In genomic region chr15:49379996-49380395, GRCh38 we compare ENCODE assay signal across 33 cellular contexts. TPM values are rescaled to one million over a fixed set of nuclear protein-coding genes. Genes with fewer than 3 reads are reported as not detected.
DNase-seq lines count a peak whose midpoint lies in the region; ATAC-seq and TF ChIP-seq lines count a peak whose summit lies in the region.
"Had no signal": no experiment of that assay in that cellular context is flagged by ENCODE, and none has a peak within 500 bp of the region (broad histone marks: within the 10 kb centered on the region; RNA-seq: fewer than 3 reads in every experiment).

No MANE protein-coding gene starts in this region.

- H3K9ac ChIP-seq in mesendoderm (ENCODE audit: low read length), result no peak overlapping the region
- H3K9ac ChIP-seq: SK-N-SH had no signal

- H3K27me3 ChIP-seq in GM23338 (ENCODE audit: insufficient read depth) (no peaks in the 10 kb centered on the region), mesendoderm (ENCODE audit: insufficient read depth, low read length, poor library complexity) (no peaks in the 10 kb centered on the region)
- H3K27me3 ChIP-seq: brain microvascular endothelial cell, neutrophil, right lobe of liver, uterus had no signal

- DNase-seq in GM23338 (ENCODE audit: low spot score) (peak; percentile 18), MV-4-11 (lab: John Stamatoyannopoulos, UW) (peak; percentile 91), SKM-1 (lab: John Stamatoyannopoulos, UW; ENCODE audit: unreplicated experiment) (peak; percentile 63), mesendoderm (no peak), DMS 273 (lab: John Stamatoyannopoulos, UW; ENCODE audit: unreplicated experiment) (no peak), foreskin melanocyte (no peak)
- DNase-seq in activated CD8-positive, alpha-beta T cell treated with anti-CD3 and anti-CD28 coated beads, Interleukin-2, amount 10 ng/mL, durations not matched to agents 7 days and 5 days, result no peak
- DNase-seq: activated CD4-positive, alpha-beta T cell treated with anti-CD3 and anti-CD28 coated beads for 36 hours; activated CD8-positive, alpha-beta memory T cell treated with anti-CD3 and anti-CD28 coated beads for 24 hours; activated naive CD4-positive, alpha-beta T cell treated with anti-CD3 and anti-CD28 coated beads, Interleukin-2, amount 50 U/mL, for 16 hours; activated T-cell treated with anti-CD3 and anti-CD28 coated beads for 4 hours; brain microvascular endothelial cell; CD4-positive, alpha-beta memory T cell; cerebellar nuclear complex; dermis blood vessel endothelial cell; endodermal cell; left ventricle myocardium superior; NCI-H1105; NCI-H2029; NCI-H526; right lobe of liver; SK-N-SH; stimulated activated naive CD8-positive, alpha-beta T cell treated with anti-CD3 and anti-CD28 coated beads, Interleukin-15, amount 100 ng/mL, for 72 hours; uterus had no signal

- peaks cover 21% of the 10 kb centered on the region for H3K4me1 Mint-ChIP-seq in GM23338
- no peaks in the 10 kb centered on the region for H3K4me1 Mint-ChIP-seq in activated CD8-positive, alpha-beta T cell treated with anti-CD3 and anti-CD28 coated beads, Interleukin-2, amount 10 ng/mL, durations not matched to agents 7 days and 5 days (ENCODE audit: low read depth)
- H3K4me1 Mint-ChIP-seq: activated CD4-positive, alpha-beta T cell treated with anti-CD3 and anti-CD28 coated beads for 36 hours; CD4-positive, alpha-beta memory T cell; stimulated activated naive CD8-positive, alpha-beta T cell treated with anti-CD3 and anti-CD28 coated beads, Interleukin-15, amount 100 ng/mL, for 72 hours had no signal

- H3K4me3 ChIP-seq in GM23338, result no peak overlapping the region
- H3K4me3 ChIP-seq in mesendoderm (ENCODE audit: low read length), result no peak overlapping the region
- H3K4me3 ChIP-seq: right lobe of liver, thoracic aorta, uterus had no signal

- H3K4me3 Mint-ChIP-seq in GM23338, result no peak overlapping the region
- no peak overlapping the region for H3K4me3 Mint-ChIP-seq in activated CD8-positive, alpha-beta T cell treated with anti-CD3 and anti-CD28 coated beads, Interleukin-2, amount 10 ng/mL, durations not matched to agents 7 days and 5 days
- H3K4me3 Mint-ChIP-seq: activated CD4-positive, alpha-beta T cell treated with anti-CD3 and anti-CD28 coated beads for 36 hours; CD4-positive, alpha-beta memory T cell; endodermal cell; stimulated activated naive CD8-positive, alpha-beta T cell treated with anti-CD3 and anti-CD28 coated beads, Interleukin-15, amount 100 ng/mL, for 72 hours; T-helper 2 cell treated with Interferon-gamma antibody and Interleukin-4, amounts not matched to agents 5 μg/mL and 100 μg/mL, for 36 hours had no signal

- H4K20me1 ChIP-seq in GM23338 (replicated peaks; ENCODE audit: insufficient read depth), result no peaks in the 10 kb centered on the region

- H2AFZ ChIP-seq in GM23338, result no peak overlapping the region

- H3K36me3 ChIP-seq in GM23338 (ENCODE audit: insufficient read depth) (no peaks in the 10 kb centered on the region), mesendoderm (ENCODE audit: control insufficient read depth, insufficient read depth, low read length) (no peaks in the 10 kb centered on the region)
- H3K36me3 ChIP-seq: brain microvascular endothelial cell, neutrophil, right lobe of liver, uterus had no signal

- H3K4me2 ChIP-seq in GM23338 (no peak overlapping the region), mesendoderm (ENCODE audit: low read length) (no peak overlapping the region)
- H3K4me2 ChIP-seq: SK-N-SH had no signal

- H4K8ac ChIP-seq in mesendoderm (ENCODE audit: low read depth, low read length), result no peak overlapping the region

- no peak overlapping the region for H3K23ac ChIP-seq in mesendoderm (ENCODE audit: low read length)

- H3K79me2 ChIP-seq in GM23338 (replicated peaks; ENCODE audit: insufficient read depth) (no peaks in the 10 kb centered on the region), mesendoderm (ENCODE audit: control insufficient read depth, insufficient read depth, low read length) (no peaks in the 10 kb centered on the region)

- H3K27ac ChIP-seq in GM23338 (ENCODE audit: low read depth) (no peak overlapping the region), mesendoderm (ENCODE audit: low read depth, low read length) (no peak overlapping the region)
- H3K27ac ChIP-seq: brain microvascular endothelial cell, neutrophil, right lobe of liver, thoracic aorta, uterus had no signal

- H4K5ac ChIP-seq in mesendoderm (ENCODE audit: low read length), result no peak overlapping the region

- H2BK5ac ChIP-seq in mesendoderm (ENCODE audit: low read length), result no peak overlapping the region

- H3K4ac ChIP-seq in mesendoderm (ENCODE audit: low read depth, low read length), result peak overlapping the region; percentile 63

- ATAC-seq in GM23338, result peak; percentile 68
- no peak for ATAC-seq in GM19467 (IDR thresholded peaks at IDR 0.05; ENCODE audit: unreplicated experiment)
- no peak for ATAC-seq in activated CD8-positive, alpha-beta T cell treated with anti-CD3 and anti-CD28 coated beads, Interleukin-2, amount 10 ng/mL, durations not matched to agents 7 days and 5 days
- ATAC-seq: activated CD4-positive, alpha-beta T cell treated with anti-CD3 and anti-CD28 coated beads for 36 hours; HCT116; left ventricle myocardium superior; right lobe of liver; stimulated activated naive CD8-positive, alpha-beta T cell treated with anti-CD3 and anti-CD28 coated beads, Interleukin-15, amount 100 ng/mL, for 72 hours had no signal

- no peak overlapping the region for H2AK5ac ChIP-seq in mesendoderm (ENCODE audit: low read length)

- H3K4me1 ChIP-seq in GM23338 (ENCODE audit: insufficient read depth) (peaks cover 19% of the 10 kb centered on the region), mesendoderm (ENCODE audit: control insufficient read depth, low read depth, low read length) (no peaks in the 10 kb centered on the region)
- H3K4me1 ChIP-seq: right lobe of liver, uterus had no signal

- POLR2A ChIA-PET in activated CD8-positive, alpha-beta T cell treated with anti-CD3 and anti-CD28 coated beads, Interleukin-2, amount 10 ng/mL, durations not matched to agents 7 days and 5 days (lab: Charles Lee), result no interaction called here

- peak overlapping the region; percentile 6 for H3K56ac ChIP-seq in mesendoderm (ENCODE audit: low read length)

- H3K18ac ChIP-seq in mesendoderm (ENCODE audit: low read length), result no peak overlapping the region

- CTCF ChIA-PET in activated CD8-positive, alpha-beta T cell treated with anti-CD3 and anti-CD28 coated beads, Interleukin-2, amount 10 ng/mL, durations not matched to agents 7 days and 5 days (lab: Charles Lee), result no interaction called here

- no peak overlapping the region for H2BK120ac ChIP-seq in mesendoderm (ENCODE audit: low read depth, low read length)

- no peaks in the 10 kb centered on the region for H3K9me3 Mint-ChIP-seq in GM23338
- H3K9me3 Mint-ChIP-seq in activated CD8-positive, alpha-beta T cell treated with anti-CD3 and anti-CD28 coated beads, Interleukin-2, amount 10 ng/mL, durations not matched to agents 7 days and 5 days (ENCODE audit: insufficient read depth), result no peaks in the 10 kb centered on the region
- H3K9me3 Mint-ChIP-seq: activated T-helper 2 cell treated with anti-CD3 and anti-CD28 coated beads, Interferon-gamma antibody, Interleukin-2, Interleukin-4, amounts not matched to agents 10 μg/mL and 5 μg/mL and 100 μg/mL, durations not matched to agents 14 hours and 24 hours and 36 hours; endodermal cell; stimulated activated naive CD8-positive, alpha-beta T cell treated with anti-CD3 and anti-CD28 coated beads, Interleukin-15, amount 100 ng/mL, for 72 hours; T-helper 2 cell treated with Interferon-gamma antibody and Interleukin-4, amounts not matched to agents 5 μg/mL and 100 μg/mL, for 36 hours had no signal

- H3K27ac Mint-ChIP-seq in GM23338, result no peak overlapping the region
- H3K27ac Mint-ChIP-seq in activated CD8-positive, alpha-beta T cell treated with anti-CD3 and anti-CD28 coated beads, Interleukin-2, amount 10 ng/mL, durations not matched to agents 7 days and 5 days, result no peak overlapping the region
- H3K27ac Mint-ChIP-seq: activated CD4-positive, alpha-beta T cell treated with anti-CD3 and anti-CD28 coated beads for 36 hours; activated T-helper 2 cell treated with anti-CD3 and anti-CD28 coated beads, Interferon-gamma antibody, Interleukin-2, Interleukin-4, amounts not matched to agents 10 μg/mL and 5 μg/mL and 100 μg/mL, durations not matched to agents 14 hours and 24 hours and 36 hours; CD4-positive, alpha-beta memory T cell; endodermal cell; stimulated activated naive CD8-positive, alpha-beta T cell treated with anti-CD3 and anti-CD28 coated beads, Interleukin-15, amount 100 ng/mL, for 72 hours; T-helper 2 cell treated with Interferon-gamma antibody and Interleukin-4, amounts not matched to agents 5 μg/mL and 100 μg/mL, for 36 hours had no signal

- no CpG with 5 or more reads among the region's 4 CpGs for WGBS in mesendoderm (ENCODE audit: extremely low coverage, insufficient coverage, low lambda C conversion rate)

- H3K36me3 Mint-ChIP-seq in GM23338 (ENCODE audit: low read depth), result no peaks in the 10 kb centered on the region
- no peaks in the 10 kb centered on the region for H3K36me3 Mint-ChIP-seq in activated CD8-positive, alpha-beta T cell treated with anti-CD3 and anti-CD28 coated beads, Interleukin-2, amount 10 ng/mL, durations not matched to agents 7 days and 5 days (ENCODE audit: low read depth)
- H3K36me3 Mint-ChIP-seq: CD4-positive, alpha-beta memory T cell had no signal

- H2BK15ac ChIP-seq in mesendoderm (replicated peaks; ENCODE audit: low read depth), result no peak overlapping the region

- peaks cover 3% of the 10 kb centered on the region; the same call in 1 of the 2 replicates for H3K9me2 ChIP-seq in GM23338 (ENCODE audit: insufficient read depth)
- H3K9me2 ChIP-seq: SK-N-SH had no signal

- no peaks in the 10 kb centered on the region for H3K79me1 ChIP-seq in mesendoderm (ENCODE audit: low read length)

- TF ChIP-seq CTCF in GM23338 (conservative IDR thresholded peaks at IDR 0.05; ENCODE audit: low read depth in 2 of 2), result no peak

- H3F3A ChIP-seq in GM23338 (replicated peaks; ENCODE audit: low read depth), result no peaks in the 10 kb centered on the region

- peaks cover 1% of the 10 kb centered on the region for H3K27me3 Mint-ChIP-seq in GM23338 (ENCODE audit: insufficient read depth, low read depth, poor library complexity)
- peaks cover 7% of the 10 kb centered on the region for H3K27me3 Mint-ChIP-seq in activated CD8-positive, alpha-beta T cell treated with anti-CD3 and anti-CD28 coated beads, Interleukin-2, amount 10 ng/mL, durations not matched to agents 7 days and 5 days (ENCODE audit: low read depth)
- H3K27me3 Mint-ChIP-seq: stimulated activated naive CD8-positive, alpha-beta T cell treated with anti-CD3 and anti-CD28 coated beads, Interleukin-15, amount 100 ng/mL, for 72 hours had no signal

RNA-seq across cellular contexts. Expression of gene FGF7, which starts 43.0 kb away (rescaled TPM):
- total RNA-seq in GM23338 (2014; rRNA removed; shearing (Covaris generic)), result 0.03 TPM in 1 of 2 replicates, not detected in the other
- polyA plus RNA-seq in GM23338 (2016; fragmentation: Nextera tagmentation; extraction: Ambion mirVana), result 0.08 TPM in 1 of 2 replicates, not detected in the other
- 0.11 TPM for polyA plus RNA-seq in mesendoderm (2013, experiment 1 of 2)
- polyA plus RNA-seq in mesendoderm (2013, experiment 2 of 2), result 0.10 TPM
- under 1 TPM in 1 of 2 experiments, not detected in 1; 0.11 TPM for total RNA-seq in activated CD8-positive, alpha-beta T cell treated with anti-CD3 and anti-CD28 coated beads, Interleukin-2, amount 10 ng/mL, durations not matched to agents 7 days and 5 days
- total RNA-seq: A673; activated CD4-positive, alpha-beta T cell treated with anti-CD3 and anti-CD28 coated beads for 36 hours; activated T-helper 2 cell treated with anti-CD3 and anti-CD28 coated beads, Interferon-gamma antibody, Interleukin-2, Interleukin-4, amounts not matched to agents 10 μg/mL and 5 μg/mL and 100 μg/mL, durations not matched to agents 14 hours and 24 hours and 36 hours; Daoy; endodermal cell had no signal
- polyA plus RNA-seq: CD4-positive, alpha-beta memory T cell; keratinocyte had no signal

Comparison
In these comparisons a context has a peak if more than half of its experiments do, and no peak if none do; other contexts are left out.
1. DNase-seq: peak in GM23338 (single experiment), MV-4-11 (single experiment) and SKM-1 (single experiment); none in mesendoderm (single experiment), DMS 273 (single experiment), foreskin melanocyte (single experiment) and activated CD8-positive, alpha-beta T cell treated with anti-CD3 and anti-CD28 coated beads, Interleukin-2, amount 10 ng/mL, durations not matched to agents 7 days and 5 days (single experiment).